Comparison of ENCODE assay signal across 21 cellular contexts in the genomic region with DNA sequence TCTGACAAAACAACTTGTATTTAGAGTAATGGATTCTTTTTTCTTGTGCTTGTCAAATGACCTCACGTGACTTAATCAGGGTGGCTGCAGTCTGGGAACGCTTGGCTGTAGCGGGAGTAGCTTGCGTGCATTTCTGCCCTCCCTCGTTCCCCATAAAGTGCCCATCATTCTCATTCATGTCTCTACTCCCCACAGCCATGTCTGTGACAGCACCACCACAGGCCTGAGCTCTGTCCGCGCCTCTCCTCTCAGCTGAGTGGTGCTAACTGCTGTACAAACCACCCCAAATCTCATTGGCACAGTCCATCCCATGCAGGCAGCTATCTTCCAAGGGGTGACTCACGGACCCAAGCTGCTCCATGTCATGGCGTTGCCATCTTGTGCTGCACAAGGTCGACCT.
DNase-seq lines count a peak whose midpoint lies in the region; ATAC-seq and TF ChIP-seq lines count a peak whose summit lies in the region.
"Had no signal": no experiment of that assay in that cellular context is flagged by ENCODE, and none has a peak within 500 bp of the region (broad histone marks: within the 10 kb centered on the region; RNA-seq: fewer than 3 reads in every experiment).

No MANE protein-coding gene starts in this region.

- peaks cover 0 to 3% (median 0%) of the 10 kb centered on the region in 4 donors for H3K4me1 Mint-ChIP-seq in naive thymus-derived CD8-positive, alpha-beta T cell
- H3K4me1 Mint-ChIP-seq: B cell; CD4-positive, CD25-positive, alpha-beta regulatory T cell had no signal

- H3K36me3 ChIP-seq in heart right ventricle: no peaks in the 10 kb centered on the region
- no peaks in the 10 kb centered on the region for H3K36me3 ChIP-seq in MM.1S (replicated peaks; ENCODE audit: insufficient read depth, low read length)
- H3K36me3 ChIP-seq: BLaER1 had no signal

- H4K20me1 ChIP-seq in MM.1S (ENCODE audit: insufficient read depth, low read length): no peaks in the 10 kb centered on the region
- H4K20me1 ChIP-seq: BLaER1 had no signal

- TF ChIP-seq CTCF in heart right ventricle (IDR thresholded peaks at IDR 0.05): no peak
- TF ChIP-seq CTCF in MM.1S (IDR thresholded peaks at IDR 0.05; ENCODE audit: low read length): no peak

- no peak overlapping the region for H3K27ac Mint-ChIP-seq in naive thymus-derived CD8-positive, alpha-beta T cell
- H3K27ac Mint-ChIP-seq: B cell; CD4-positive, CD25-positive, alpha-beta regulatory T cell; CD8-positive, alpha-beta T cell; HFFc6 had no signal

- H3K79me2 ChIP-seq in MM.1S (ENCODE audit: low read length): no peaks in the 10 kb centered on the region

- no peaks in the 10 kb centered on the region for H3F3A ChIP-seq in MM.1S (ENCODE audit: insufficient read depth, low read length)

- H3K9me3 Mint-ChIP-seq in naive thymus-derived CD8-positive, alpha-beta T cell: peaks cover 0 to 11% (median 0%) of the 10 kb centered on the region in 9 donors
- H3K9me3 Mint-ChIP-seq: HFFc6 had no signal

- H3K9me3 ChIP-seq in heart right ventricle (peaks cover 0 to 5% (median 0%) of the 10 kb centered on the region in 11 donors), MM.1S (replicated peaks; ENCODE audit: insufficient read depth, low read length) (no peaks in the 10 kb centered on the region)
- H3K9me3 ChIP-seq: BLaER1, Caco-2 had no signal

- DNase-seq in Right ventricle myocardium inferior (ENCODE audit: missing footprints) (peak; percentile 62), heart right ventricle (no peak), left kidney (ENCODE audit: low read depth, low spot score) (peak; percentile 27), posterior vena cava (ENCODE audit: low spot score) (peak; percentile 52), MM.1S (no peak), OCI-M1 (lab: John Stamatoyannopoulos, UW) (no peak)
- no peak for DNase-seq in naive thymus-derived CD8-positive, alpha-beta T cell
- DNase-seq: Caco-2; CD4-positive, CD25-positive, alpha-beta regulatory T cell; CD8-positive, alpha-beta T cell; DMS153; DND-41; GOT3; H7; HFFc6 had no signal

- H3K4me1 ChIP-seq in heart right ventricle: no peaks in the 10 kb centered on the region
- H3K4me1 ChIP-seq in MM.1S (ENCODE audit: low read length): no peaks in the 10 kb centered on the region
- H3K4me1 ChIP-seq: Caco-2 had no signal

- no peak overlapping the region for H2AFZ ChIP-seq in MM.1S (ENCODE audit: low read length)

- intact Hi-C loops in Right ventricle myocardium inferior (cut with DNase I) (no loop called here), heart right ventricle (cut with DNase I) (no loop called here), posterior vena cava (cut with DNase I) (no loop called here)

- no peaks in the 10 kb centered on the region for H3K9me2 ChIP-seq in MM.1S (replicated peaks; ENCODE audit: insufficient read depth, low read length)

- no peak overlapping the region for H3K4me3 Mint-ChIP-seq in naive thymus-derived CD8-positive, alpha-beta T cell
- H3K4me3 Mint-ChIP-seq: B cell; CD4-positive, CD25-positive, alpha-beta regulatory T cell; CD8-positive, alpha-beta T cell; HFFc6 had no signal

- no peak overlapping the region for H3K27ac ChIP-seq in heart right ventricle
- H3K27ac ChIP-seq in MM.1S (ENCODE audit: low read length): no peak overlapping the region
- H3K27ac ChIP-seq: 22Rv1, BLaER1, C4-2B had no signal

- no peak overlapping the region for H3K9ac ChIP-seq in MM.1S (ENCODE audit: low read length)
- H3K9ac ChIP-seq: BLaER1 had no signal

- H3K4me3 ChIP-seq in heart right ventricle: no peak overlapping the region
- no peak overlapping the region for H3K4me3 ChIP-seq in MM.1S (ENCODE audit: low read length)
- H3K4me3 ChIP-seq: BLaER1 had no signal

- POLR2A ChIA-PET in naive thymus-derived CD8-positive, alpha-beta T cell (lab: Charles Lee): no interaction called here

- WGBS in heart right ventricle, 2 donors: 89 to 90% methylated on average over 10 of the region's 10 CpGs

- H3K36me3 Mint-ChIP-seq in naive thymus-derived CD8-positive, alpha-beta T cell: no peaks in the 10 kb centered on the region
- H3K36me3 Mint-ChIP-seq: CD4-positive, CD25-positive, alpha-beta regulatory T cell; CD8-positive, alpha-beta T cell had no signal

- ATAC-seq in Right ventricle myocardium inferior: no peak
- no peak for ATAC-seq in heart right ventricle
- no peak for ATAC-seq in naive thymus-derived CD8-positive, alpha-beta T cell
- ATAC-seq in HG03460 (IDR thresholded peaks at IDR 0.05; ENCODE audit: unreplicated experiment): no peak
- ATAC-seq: CD8-positive, alpha-beta T cell; HCT116 had no signal

- H3K27me3 ChIP-seq in heart right ventricle: peaks cover 0 to 4% (median 0%) of the 10 kb centered on the region in 7 donors
- H3K27me3 ChIP-seq in MM.1S (replicated peaks; ENCODE audit: insufficient read depth, low read length): no peaks in the 10 kb centered on the region
- H3K27me3 ChIP-seq: BLaER1 had no signal

- peaks cover 4 to 14% (median 8%) of the 10 kb centered on the region in 5 donors for H3K27me3 Mint-ChIP-seq in naive thymus-derived CD8-positive, alpha-beta T cell

- no peak overlapping the region for H3K4me2 ChIP-seq in MM.1S (ENCODE audit: low read depth, low read length)
- H3K4me2 ChIP-seq: BLaER1 had no signal

Comparison
In these comparisons a context has a peak if more than half of its experiments do, and no peak if none do; other contexts are left out.
1. DNase-seq: peak in Right ventricle myocardium inferior (single experiment), left kidney (single experiment) and posterior vena cava (single experiment); none in heart right ventricle (0 of 2), MM.1S (single experiment), naive thymus-derived CD8-positive, alpha-beta T cell (0 of 10) and OCI-M1 (single experiment).